Comparison of ENCODE assay signal across 14 cellular contexts in the genomic region with DNA sequence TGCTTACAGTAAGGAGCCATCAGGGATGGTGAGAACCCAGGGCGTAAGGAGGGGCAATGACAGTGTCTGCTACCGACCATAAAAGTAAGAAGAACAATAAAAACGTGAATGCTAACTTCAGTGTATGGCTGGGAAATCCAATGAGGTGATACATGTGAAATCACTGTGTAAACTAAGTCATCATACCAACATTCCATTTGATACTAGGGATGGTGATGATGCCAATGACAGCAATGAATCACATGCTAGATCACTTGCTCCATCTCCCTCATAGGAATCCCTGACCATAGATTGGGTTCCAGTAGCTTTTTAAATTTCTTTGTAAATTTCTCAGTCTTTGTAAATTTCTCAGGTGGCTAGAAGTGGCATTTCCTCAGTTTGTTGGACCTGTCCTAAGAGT.
"Had no signal": no experiment of that assay in that cellular context is flagged by ENCODE, and none has a peak within 500 bp of the region (broad histone marks: within the 10 kb centered on the region; RNA-seq: fewer than 3 reads in every experiment).

No MANE protein-coding gene starts in this region.

- H3K27me3 ChIP-seq: colonic mucosa, thyroid gland had no signal

- H2AFZ ChIP-seq: parathyroid adenoma had no signal

- H3K36me3 ChIP-seq: colonic mucosa, lower lobe of right lung, neutrophil, thyroid gland had no signal

- H3K79me2 ChIP-seq: parathyroid adenoma had no signal

- H3K4me3 ChIP-seq: colonic mucosa, lower lobe of right lung, thyroid gland had no signal

- H3K4me1 ChIP-seq: colonic mucosa, parathyroid adenoma had no signal

- H3K9ac ChIP-seq: parathyroid adenoma had no signal

- H3K9me3 ChIP-seq: colonic mucosa, lower lobe of right lung, neutrophil, thyroid gland had no signal

- DNase-seq: activated CD4-positive, alpha-beta T cell treated with anti-CD3 and anti-CD28 coated beads, Interleukin-2, amount 10 ng/mL, durations not matched to agents 24 days and 14 days; activated CD8-positive, alpha-beta T cell treated with anti-CD3 and anti-CD28 coated beads, Interleukin-2, amount 10 ng/mL, durations not matched to agents 7 days and 5 days; activated naive CD4-positive, alpha-beta T cell treated with Interleukin-2 at 50 U/mL for 16 hours; activated T-cell treated with anti-CD3 and anti-CD28 coated beads, Interleukin-2, amount 50 U/mL, for 24 hours; colonic mucosa; erythroblast; islet precursor cell; lower lobe of right lung; stimulated activated naive B cell treated with anti-CD40 and anti-IgM and Interleukin-4, amounts not matched to agents 10 μg/mL and 1 μg/mL and 100 μg/mL, for 72 hours; T-cell; thyroid gland had no signal

- H3K27ac ChIP-seq: colonic mucosa, lower lobe of right lung, neutrophil, parathyroid adenoma, thyroid gland had no signal

- ATAC-seq: activated CD8-positive, alpha-beta T cell treated with anti-CD3 and anti-CD28 coated beads, Interleukin-2, amount 10 ng/mL, durations not matched to agents 7 days and 5 days; lower lobe of right lung; natural killer cell treated with Interleukin-12 subunit alpha and Interleukin-12 subunit beta and Interleukin-15 and Interleukin-18, amount 100 ng/mL, for 72 hours; stimulated activated naive B cell treated with anti-CD40 and anti-IgM and Interleukin-4, amounts not matched to agents 10 μg/mL and 1 μg/mL and 100 μg/mL, for 72 hours; T-cell had no signal
